Comparison of ENCODE assay signal across 13 cellular contexts in genomic region chr20:59147197-59147596, GRCh38. TPM values are rescaled to one million over a fixed set of nuclear protein-coding genes. Genes with fewer than 3 reads are reported as not detected.
DNase-seq lines count a peak whose midpoint lies in the region; ATAC-seq and TF ChIP-seq lines count a peak whose summit lies in the region.
"Had no signal": no experiment of that assay in that cellular context is flagged by ENCODE, and none has a peak within 500 bp of the region (broad histone marks: within the 10 kb centered on the region; RNA-seq: fewer than 3 reads in every experiment).

No MANE protein-coding gene starts in this region.

- 48 to 56% methylated on average over 3 of the region's 3 CpGs for WGBS in esophagus squamous epithelium, 2 donors
- 52 to 58% methylated on average over 3 of the region's 3 CpGs for WGBS in lower leg skin, 2 donors

- peak overlapping the region; percentile 97 for H3K27ac Mint-ChIP-seq in stimulated activated naive CD8-positive, alpha-beta T cell treated with anti-CD3 and anti-CD28 coated beads, Interleukin-15, Interleukin-2, amounts not matched to agents 100 ng/mL and 50 ng/mL, for 24 hours
- peak overlapping the region; percentile 84 to 95 for H3K27ac Mint-ChIP-seq in natural killer cell

- no peak for DNase-seq in stimulated activated naive CD8-positive, alpha-beta T cell treated with anti-CD3 and anti-CD28 coated beads, Interleukin-15, Interleukin-2, amounts not matched to agents 100 U/mL and 50 U/mL, for 24 hours
- DNase-seq in esophagus squamous epithelium (lab: John Stamatoyannopoulos, UW) (no peak), natural killer cell (no peak), HUDEP-2 (lab: John Stamatoyannopoulos, UW; ENCODE audit: unreplicated experiment in 76 of 76) (no peak), lower leg skin (ENCODE audit: low spot score in 2 of 2) (no peak), NCI-H748 treated with DMSO at 0.1 percent for 48 hours (lab: John Stamatoyannopoulos, UW) (no peak), NCI-H1436 treated with DMSO at 0.1 percent for 48 hours (lab: John Stamatoyannopoulos, UW) (no peak)
- DNase-seq: glutamatergic neuron, mesendoderm, trophoblast cell had no signal

- H3K9me3 ChIP-seq in esophagus squamous epithelium = no peaks in the 10 kb centered on the region
- H3K9me3 ChIP-seq: prostate gland had no signal

- peak overlapping the region; percentile 87 for H3K4me3 Mint-ChIP-seq in stimulated activated naive CD8-positive, alpha-beta T cell treated with anti-CD3 and anti-CD28 coated beads, Interleukin-15, Interleukin-2, amounts not matched to agents 100 ng/mL and 50 ng/mL, for 24 hours
- no peak overlapping the region for H3K4me3 Mint-ChIP-seq in natural killer cell

- intact Hi-C loops in esophagus squamous epithelium (cut with DNase I) (no loop called here), natural killer cell (cut with micrococcal nuclease) (no loop called here), lower leg skin (cut with DNase I; ENCODE audit: low total_unique reads) (no loop called here)

- H3K36me3 Mint-ChIP-seq in stimulated activated naive CD8-positive, alpha-beta T cell treated with anti-CD3 and anti-CD28 coated beads, Interleukin-15, Interleukin-2, amounts not matched to agents 100 ng/mL and 50 ng/mL, for 24 hours (ENCODE audit: low read depth) = peaks cover 17% of the 10 kb centered on the region
- H3K36me3 Mint-ChIP-seq in natural killer cell = no peaks in the 10 kb centered on the region

- no peaks in the 10 kb centered on the region for H3K36me3 ChIP-seq in esophagus squamous epithelium
- H3K36me3 ChIP-seq: prostate gland had no signal

- no peak for ATAC-seq in stimulated activated naive CD8-positive, alpha-beta T cell treated with anti-CD3 and anti-CD28 coated beads, Interleukin-15, Interleukin-2, amounts not matched to agents 100 U/mL and 50 U/mL, for 24 hours
- ATAC-seq in natural killer cell = no peak

- H3K4me1 Mint-ChIP-seq in stimulated activated naive CD8-positive, alpha-beta T cell treated with anti-CD3 and anti-CD28 coated beads, Interleukin-15, Interleukin-2, amounts not matched to agents 100 ng/mL and 50 ng/mL, for 24 hours (ENCODE audit: low read depth) = peaks cover 88% of the 10 kb centered on the region
- H3K4me1 Mint-ChIP-seq in natural killer cell = peaks cover 68 to 77% of the 10 kb centered on the region in 2 donors

- H3K27me3 ChIP-seq in esophagus squamous epithelium = no peaks in the 10 kb centered on the region

- H3K4me1 ChIP-seq in esophagus squamous epithelium = peaks cover 4 to 64% (median 44%) of the 10 kb centered on the region in 3 donors
- H3K4me1 ChIP-seq: prostate gland had no signal

- TF ChIP-seq POLR2A in esophagus squamous epithelium (IDR thresholded peaks at IDR 0.05) = no peak
- TF ChIP-seq POLR2A in lower leg skin (IDR thresholded peaks at IDR 0.05) = no peak

- H3K4me3 ChIP-seq in esophagus squamous epithelium (peak overlapping the region in 2 of 4 donors; percentile 8 to 35), lower leg skin (ENCODE audit: low read depth, poor library complexity, severe bottlenecking) (no peak overlapping the region)
- H3K4me3 ChIP-seq: prostate gland had no signal

- H3K27me3 Mint-ChIP-seq in stimulated activated naive CD8-positive, alpha-beta T cell treated with anti-CD3 and anti-CD28 coated beads, Interleukin-15, Interleukin-2, amounts not matched to agents 100 ng/mL and 50 ng/mL, for 24 hours = no peaks in the 10 kb centered on the region
- H3K27me3 Mint-ChIP-seq in natural killer cell (ENCODE audit: low read depth in 2 of 2) = peaks cover 0 to 1% of the 10 kb centered on the region in 2 donors

- TF ChIP-seq CTCF in esophagus squamous epithelium (IDR thresholded peaks at IDR 0.05) = no peak
- no peak for TF ChIP-seq CTCF in natural killer cell (IDR thresholded peaks at IDR 0.05)
- TF ChIP-seq CTCF in lower leg skin (IDR thresholded peaks at IDR 0.05) = no peak

- H3K27ac ChIP-seq in esophagus squamous epithelium = peak overlapping the region; percentile 17 to 75 (median 62)

- no peaks in the 10 kb centered on the region for H3K9me3 Mint-ChIP-seq in stimulated activated naive CD8-positive, alpha-beta T cell treated with anti-CD3 and anti-CD28 coated beads, Interleukin-15, Interleukin-2, amounts not matched to agents 100 ng/mL and 50 ng/mL, for 24 hours
- H3K9me3 Mint-ChIP-seq in natural killer cell = no peaks in the 10 kb centered on the region

RNA-seq across cellular contexts. Expression of gene ZNF831, which starts 16.4 kb away (rescaled TPM):
- total RNA-seq in esophagus squamous epithelium = 1 to 10 TPM in 1 of 4 donors, under 1 TPM in 3; 0.38 to 1.7 (median 0.60) TPM
- total RNA-seq in natural killer cell = 10 to 100 TPM; 24.8 to 42.0 (median 40.2) TPM
- under 1 TPM; 0.20 to 0.30 (median 0.24) TPM for total RNA-seq in lower leg skin
- total RNA-seq: SK-MEL-5 had no signal

Comparison
In these comparisons a context has a peak if more than half of its experiments do, and no peak if none do; other contexts are left out.
1. RNA of gene ZNF831, which starts 16.4 kb away (total RNA-seq): 24.8 to 42.0 TPM in natural killer cell; 0.38 to 1.7 TPM in esophagus squamous epithelium and 0.20 to 0.30 TPM in lower leg skin; every median in the first group is over 4 times any median in the second.